Comparison of ENCODE assay signal across 14 cellular contexts in the genomic region with DNA sequence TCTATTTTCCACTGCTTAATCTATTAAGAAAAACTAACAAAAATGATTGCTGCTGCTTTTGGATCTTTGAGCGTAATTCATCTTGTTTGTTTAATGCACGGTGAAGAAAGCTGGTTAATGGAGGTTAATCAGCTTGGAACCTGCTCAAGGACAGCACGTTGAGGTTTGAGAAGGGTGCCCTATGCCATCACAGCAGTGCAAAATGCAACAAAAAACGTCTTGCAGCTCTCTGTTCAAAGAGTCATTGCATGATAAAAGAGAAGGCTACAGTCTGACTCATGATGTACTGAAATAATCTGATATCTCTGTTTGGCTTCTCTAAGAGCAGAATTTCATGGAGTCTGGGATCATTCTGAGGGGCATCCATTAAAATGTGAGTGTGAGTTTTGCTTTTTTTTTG.
DNase-seq lines count a peak whose midpoint lies in the region; ATAC-seq, FAIRE-seq and TF ChIP-seq lines count a peak whose summit lies in the region.
"Had no signal": no experiment of that assay in that cellular context is flagged by ENCODE, and none has a peak within 500 bp of the region (broad histone marks: within the 10 kb centered on the region; RNA-seq: fewer than 3 reads in every experiment).

No MANE protein-coding gene starts in this region.

- no peak for FAIRE-seq in small intestine (lab: Jason Lieb, UNC)

- CTCF ChIA-PET in activated CD4-positive, alpha-beta T cell treated with anti-CD3 and anti-CD28 coated beads, Interleukin-2, amount 10 ng/mL, durations not matched to agents 7 days and 5 days (lab: Charles Lee) = interaction anchor here (0.7 to 1.8 kb wide), 3 partner anchors 18 to 821 kb away, joined by 3 to 5 read pairs (median 3); no protein-coding TSS in a partner anchor

- H3K9me3 ChIP-seq in small intestine (ENCODE audit: control insufficient read depth, low read depth) = no peaks in the 10 kb centered on the region
- H3K9me3 ChIP-seq: body of pancreas had no signal

- no peaks in the 10 kb centered on the region for H3K9me3 Mint-ChIP-seq in activated CD4-positive, alpha-beta T cell treated with anti-CD3 and anti-CD28 coated beads, Interleukin-2, amount 10 ng/mL, durations not matched to agents 7 days and 5 days
- H3K9me3 Mint-ChIP-seq in activated CD4-positive, alpha-beta T cell treated with anti-CD3 and anti-CD28 coated beads, Interleukin-2, amount 10 ng/mL, durations not matched to agents 24 days and 14 days = no peaks in the 10 kb centered on the region

- no peak for DNase-seq in activated CD4-positive, alpha-beta T cell treated with anti-CD3 and anti-CD28 coated beads, Interleukin-2, amount 10 ng/mL, durations not matched to agents 7 days and 5 days
- DNase-seq in activated CD4-positive, alpha-beta T cell treated with anti-CD3 and anti-CD28 coated beads, Interleukin-2, amount 10 ng/mL, durations not matched to agents 24 days and 14 days = no peak
- DNase-seq in RPMI7951 (ENCODE audit: low read depth) = peak; percentile 78
- DNase-seq in epithelial cell of esophagus (ENCODE audit: low read depth) = peak; percentile 45
- no peak for DNase-seq in small intestine
- DNase-seq: ACHN; body of pancreas; left colon; NCI-H1436; occipital lobe; stimulated activated CD4-positive, alpha-beta T cell treated with anti-CD3 and anti-CD28 coated beads, Interleukin-4, amount 100 ng/mL, for 4 hours had no signal

- H3K27ac ChIP-seq in skin epidermis = peak overlapping the region in 15 of 21 experiments; percentile 5 to 84 (median 41)
- H3K27ac ChIP-seq in small intestine (ENCODE audit: low read depth in 1 of 2, low read length in 1 of 2) = no peak overlapping the region
- H3K27ac ChIP-seq: body of pancreas had no signal

- intact Hi-C loops in activated CD4-positive, alpha-beta T cell treated with anti-CD3 and anti-CD28 coated beads, Interleukin-2, amount 10 ng/mL, durations not matched to agents 24 days and 14 days (cut with micrococcal nuclease) = loop anchor here (5.0 to 10.0 kb wide), 3 partner anchors 391 to 614 kb away; no protein-coding TSS in a partner anchor

- POLR2A ChIA-PET in activated CD4-positive, alpha-beta T cell treated with anti-CD3 and anti-CD28 coated beads, Interleukin-2, amount 10 ng/mL, durations not matched to agents 7 days and 5 days (lab: Charles Lee) = interaction anchor here (0.7 kb wide), 1 partner anchor 157 kb away, joined by 3 read pairs; no protein-coding TSS in a partner anchor

- H3K27me3 Mint-ChIP-seq in activated CD4-positive, alpha-beta T cell treated with anti-CD3 and anti-CD28 coated beads, Interleukin-2, amount 10 ng/mL, durations not matched to agents 7 days and 5 days = peaks cover 5% of the 10 kb centered on the region
- H3K27me3 Mint-ChIP-seq in activated CD4-positive, alpha-beta T cell treated with anti-CD3 and anti-CD28 coated beads, Interleukin-2, amount 10 ng/mL, durations not matched to agents 24 days and 14 days = peaks cover 8% of the 10 kb centered on the region

- ATAC-seq in HG03280 (IDR thresholded peaks at IDR 0.05; ENCODE audit: unreplicated experiment) = no peak
- no peak for ATAC-seq in HG02798 (IDR thresholded peaks at IDR 0.05; ENCODE audit: poor library complexity, unreplicated experiment)
- ATAC-seq: body of pancreas, left colon had no signal

- no peak for TF ChIP-seq CTCF in epithelial cell of esophagus (IDR thresholded peaks at IDR 0.05; ENCODE audit: insufficient read depth, low read depth, low read length, missing control alignments)

- H3K27me3 ChIP-seq in small intestine (ENCODE audit: control insufficient read depth in 2 of 2, insufficient read depth in 2 of 2, low read length in 2 of 2) = no peaks in the 10 kb centered on the region
- H3K27me3 ChIP-seq: body of pancreas had no signal

- H3K27ac Mint-ChIP-seq in activated CD4-positive, alpha-beta T cell treated with anti-CD3 and anti-CD28 coated beads, Interleukin-2, amount 10 ng/mL, durations not matched to agents 7 days and 5 days = peak overlapping the region; percentile 9
- no peak overlapping the region for H3K27ac Mint-ChIP-seq in activated CD4-positive, alpha-beta T cell treated with anti-CD3 and anti-CD28 coated beads, Interleukin-2, amount 10 ng/mL, durations not matched to agents 24 days and 14 days

- WGBS in small intestine, 3 donors = 15 to 38% (median 23%) methylated on average over 4 of the region's 4 CpGs

- no peak overlapping the region for H3K4me3 Mint-ChIP-seq in activated CD4-positive, alpha-beta T cell treated with anti-CD3 and anti-CD28 coated beads, Interleukin-2, amount 10 ng/mL, durations not matched to agents 7 days and 5 days
- no peak overlapping the region for H3K4me3 Mint-ChIP-seq in activated CD4-positive, alpha-beta T cell treated with anti-CD3 and anti-CD28 coated beads, Interleukin-2, amount 10 ng/mL, durations not matched to agents 24 days and 14 days

- H3K4me1 Mint-ChIP-seq in activated CD4-positive, alpha-beta T cell treated with anti-CD3 and anti-CD28 coated beads, Interleukin-2, amount 10 ng/mL, durations not matched to agents 7 days and 5 days = peaks cover 37% of the 10 kb centered on the region
- H3K4me1 Mint-ChIP-seq in activated CD4-positive, alpha-beta T cell treated with anti-CD3 and anti-CD28 coated beads, Interleukin-2, amount 10 ng/mL, durations not matched to agents 24 days and 14 days = peaks cover 34% of the 10 kb centered on the region

- H3K4me1 ChIP-seq in small intestine (ENCODE audit: control insufficient read depth in 2 of 2, insufficient read depth in 1 of 2, low read depth in 1 of 2, low read length in 1 of 2) = no peaks in the 10 kb centered on the region
- H3K4me1 ChIP-seq: body of pancreas had no signal

- H3K4me3 ChIP-seq in epithelial cell of esophagus (ENCODE audit: low read length) = no peak overlapping the region
- H3K4me3 ChIP-seq in skin epidermis = no peak overlapping the region
- H3K4me3 ChIP-seq in small intestine (ENCODE audit: low read depth in 1 of 2, low read length in 2 of 2) = no peak overlapping the region
- H3K4me3 ChIP-seq: body of pancreas had no signal

- no peaks in the 10 kb centered on the region for H3K36me3 ChIP-seq in small intestine (ENCODE audit: control insufficient read depth in 2 of 2, insufficient read depth in 2 of 2, low read length in 2 of 2)

- H3K36me3 Mint-ChIP-seq in activated CD4-positive, alpha-beta T cell treated with anti-CD3 and anti-CD28 coated beads, Interleukin-2, amount 10 ng/mL, durations not matched to agents 7 days and 5 days (ENCODE audit: low read depth) = peaks cover 2% of the 10 kb centered on the region
- peaks cover 3% of the 10 kb centered on the region for H3K36me3 Mint-ChIP-seq in activated CD4-positive, alpha-beta T cell treated with anti-CD3 and anti-CD28 coated beads, Interleukin-2, amount 10 ng/mL, durations not matched to agents 24 days and 14 days (ENCODE audit: low read depth)

Comparison
In these comparisons a context has a peak if more than half of its experiments do, and no peak if none do; other contexts are left out.
1. DNase-seq: peak in RPMI7951 (single experiment) and epithelial cell of esophagus (single experiment); none in activated CD4-positive, alpha-beta T cell treated with anti-CD3 and anti-CD28 coated beads, Interleukin-2, amount 10 ng/mL, durations not matched to agents 7 days and 5 days (single experiment), activated CD4-positive, alpha-beta T cell treated with anti-CD3 and anti-CD28 coated beads, Interleukin-2, amount 10 ng/mL, durations not matched to agents 24 days and 14 days (single experiment) and small intestine (single experiment).
2. H3K27ac ChIP-seq: peak in skin epidermis (15 of 21); none in small intestine (0 of 2).